Comparison of ENCODE assay signal across 8 cellular contexts in genomic region chr15:90412356-90413194, GRCh38. TPM values are rescaled to one million over a fixed set of nuclear protein-coding genes. Genes with fewer than 3 reads are reported as not detected.
DNase-seq lines count a peak whose midpoint lies in the region; ATAC-seq and TF ChIP-seq lines count a peak whose summit lies in the region.

No MANE protein-coding gene starts in this region.

- peaks cover 9% of the 10 kb centered on the region for H3K4me1 ChIP-seq in ovary (ENCODE audit: insufficient read depth)

- H3K4me1 Mint-ChIP-seq in endothelial cell (ENCODE audit: unreplicated experiment) (peaks cover 44% of the 10 kb centered on the region), naive B cell (peaks cover 66 to 71% (median 67%) of the 10 kb centered on the region in 3 donors)

- no peak overlapping the region for H3K4me3 ChIP-seq in ovary

- no peak for TF ChIP-seq EP300 in ovary (IDR thresholded peaks at IDR 0.05)

- H3K27me3 Mint-ChIP-seq in endothelial cell (ENCODE audit: unreplicated experiment) (no peaks in the 10 kb centered on the region), naive B cell (no peaks in the 10 kb centered on the region)

- TF ChIP-seq CTCF in endothelial cell (IDR thresholded peaks at IDR 0.05; ENCODE audit: unreplicated experiment): no peak
- TF ChIP-seq CTCF in ovary (IDR thresholded peaks at IDR 0.05): no peak

- no peaks in the 10 kb centered on the region for H3K36me3 ChIP-seq in ovary

- H3K27ac ChIP-seq in ovary: no peak overlapping the region

- intact Hi-C loops in ovary (cut with DNase I): no loop called here

- TF ChIP-seq POLR2A in ovary (IDR thresholded peaks at IDR 0.05): no peak

- H3K9me3 Mint-ChIP-seq in endothelial cell (ENCODE audit: unreplicated experiment) (no peaks in the 10 kb centered on the region), naive B cell (peaks cover 0 to 4% (median 2%) of the 10 kb centered on the region in 7 donors)

- peak; percentile 78 for ATAC-seq in GM18867 (IDR thresholded peaks at IDR 0.05; ENCODE audit: unreplicated experiment)
- ATAC-seq in HG03064 (IDR thresholded peaks at IDR 0.05; ENCODE audit: low read depth, unreplicated experiment): peak; percentile 87
- ATAC-seq in naive B cell (ENCODE audit: low read depth in 2 of 2): peak; percentile 97 to 98

- H3K36me3 Mint-ChIP-seq in endothelial cell (ENCODE audit: low read depth, unreplicated experiment) (peaks cover 4% of the 10 kb centered on the region), naive B cell (peaks cover 5 to 9% of the 10 kb centered on the region in 2 donors)

- H3K27ac Mint-ChIP-seq in endothelial cell (ENCODE audit: unreplicated experiment): peak overlapping the region; percentile 67
- peak overlapping the region; percentile 58 to 91 (median 70) for H3K27ac Mint-ChIP-seq in naive B cell

- WGBS in ovary, 3 donors: 44 to 67% (median 46%) methylated on average over 3 of the region's 3 CpGs

- no peaks in the 10 kb centered on the region for H3K9me3 ChIP-seq in ovary

- H3K4me3 Mint-ChIP-seq in endothelial cell (ENCODE audit: unreplicated experiment) (no peak overlapping the region), naive B cell (peak overlapping the region in 7 of 8 donors; percentile 52 to 75 (median 68))

- no peaks in the 10 kb centered on the region for H3K27me3 ChIP-seq in ovary

- DNase-seq in AG08395 (ENCODE audit: low spot score) (peak; percentile 50), NOMO-1 treated with dmso at 0.1 percent for 144 hours (lab: John Stamatoyannopoulos, UW; ENCODE audit: unreplicated experiment) (peak; percentile 66), endothelial cell (ENCODE audit: low spot score) (no peak), naive B cell (peak; percentile 55), ovary (no peak)
- no peak for DNase-seq in activated effector memory CD4-positive, alpha-beta T cell treated with anti-CD3 and anti-CD28 coated beads, Interleukin-2, amount 50 U/mL, for 16 hours

RNA-seq across cellular contexts. Expression of gene IQGAP1, which starts 24.5 kb away (rescaled TPM):
- 86.4 TPM for total RNA-seq in endothelial cell (ENCODE audit: unreplicated experiment)
- polyA plus RNA-seq in naive B cell (ENCODE audit: low read depth in 6 of 6): 100 to 1,000 TPM in 5 of 6 donors, 10 to 100 TPM in 1; 96.5 to 182 (median 158) TPM
- 100 to 1,000 TPM in 4 of 7 donors, 10 to 100 TPM in 3; 96.7 to 172 (median 108) TPM for total RNA-seq in ovary
- polyA plus RNA-seq in ovary: 100 to 1,000 TPM in 1 of 2 donors, 10 to 100 TPM in 1; 68.1 to 173 TPM

Comparison
In these comparisons a context has a peak if more than half of its experiments do, and no peak if none do; other contexts are left out.
1. DNase-seq: peak in AG08395 (single experiment), NOMO-1 treated with dmso at 0.1 percent for 144 hours (single experiment) and naive B cell (single experiment); none in endothelial cell (single experiment), ovary (0 of 5) and activated effector memory CD4-positive, alpha-beta T cell treated with anti-CD3 and anti-CD28 coated beads, Interleukin-2, amount 50 U/mL, for 16 hours (single experiment).
2. Peak in every context shown above with its lines, with median percentiles within 50 percentile points of each other: ATAC-seq.